Comparison of ENCODE assay signal across 2 cellular contexts in the genomic region with DNA sequence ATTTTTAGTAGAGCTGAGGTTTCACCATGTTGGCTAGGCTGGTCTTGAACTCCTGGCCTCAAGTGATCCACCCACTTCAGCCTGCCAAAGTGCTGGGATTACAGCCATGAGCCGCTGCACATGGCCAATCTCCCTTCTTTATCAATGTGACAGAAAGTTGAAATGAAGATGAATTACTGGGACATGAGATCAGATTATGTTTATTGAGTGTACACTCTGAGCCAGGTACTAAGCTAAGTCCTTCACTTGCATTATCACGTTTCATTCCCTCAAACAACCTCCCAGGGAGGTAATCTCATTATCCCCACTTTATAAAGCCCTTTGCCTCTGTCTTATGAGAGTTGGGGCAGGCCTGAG.
TF ChIP-seq lines count a peak whose summit lies in the region.

No MANE protein-coding gene starts in this region.

TF ChIP-seq in HepG2, 621 proteins besides CTCF, POLR2A, EP300 and RAD21:
- TF ChIP-seq ZNF747 (CRISPR knock-in tag; IDR thresholded peaks at IDR 0.05; ENCODE audit: borderline replicate concordance) (no peak), POGZ (CRISPR knock-in tag; IDR thresholded peaks at IDR 0.05) (no peak), KLF9 (CRISPR knock-in tag; IDR thresholded peaks at IDR 0.05; ENCODE audit: low read depth) (no peak), XBP1 (CRISPR knock-in tag; IDR thresholded peaks at IDR 0.05) (no peak), TCF7L2 (IDR thresholded peaks at IDR 0.05; ENCODE audit: low read depth, low read length) (no peak), KAT8 (CRISPR knock-in tag; IDR thresholded peaks at IDR 0.05) (no peak), MYPOP (CRISPR knock-in tag; IDR thresholded peaks at IDR 0.05) (no peak)

TF ChIP-seq in HEK293T, 16 proteins besides CTCF, POLR2A, EP300 and RAD21:
- no peak for TF ChIP-seq HDGF (IDR thresholded peaks at IDR 0.05; ENCODE audit: borderline replicate concordance)
- TF ChIP-seq SUZ12 (IDR thresholded peaks at IDR 0.05), result no peak
- TF ChIP-seq BHLHE40 (IDR thresholded peaks at IDR 0.05; ENCODE audit: borderline replicate concordance), result no peak
- no peak for TF ChIP-seq CTBP1 (IDR thresholded peaks at IDR 0.05; ENCODE audit: borderline replicate concordance)
- TF ChIP-seq FOXA1 (IDR thresholded peaks at IDR 0.05), result no peak
- no peak for TF ChIP-seq LEF1 (IDR thresholded peaks at IDR 0.05; ENCODE audit: borderline replicate concordance)
- TF ChIP-seq ELF4 (IDR thresholded peaks at IDR 0.05), result no peak
- TF ChIP-seq, protein P1, sequence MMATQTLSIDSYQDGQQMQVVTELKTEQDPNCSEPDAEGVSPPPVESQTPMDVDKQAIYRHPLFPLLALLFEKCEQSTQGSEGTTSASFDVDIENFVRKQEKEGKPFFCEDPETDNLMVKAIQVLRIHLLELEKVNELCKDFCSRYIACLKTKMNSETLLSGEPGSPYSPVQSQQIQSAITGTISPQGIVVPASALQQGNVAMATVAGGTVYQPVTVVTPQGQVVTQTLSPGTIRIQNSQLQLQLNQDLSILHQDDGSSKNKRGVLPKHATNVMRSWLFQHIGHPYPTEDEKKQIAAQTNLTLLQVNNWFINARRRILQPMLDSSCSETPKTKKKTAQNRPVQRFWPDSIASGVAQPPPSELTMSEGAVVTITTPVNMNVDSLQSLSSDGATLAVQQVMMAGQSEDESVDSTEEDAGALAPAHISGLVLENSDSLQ (IDR thresholded peaks at IDR 0.05), result no peak
- no peak for TF ChIP-seq NFRKB (IDR thresholded peaks at IDR 0.05)
- TF ChIP-seq ZNF384 (IDR thresholded peaks at IDR 0.05), result no peak
- no peak for TF ChIP-seq L3MBTL2 (conservative IDR thresholded peaks at IDR 0.05)
- no peak for TF ChIP-seq FOXM1 (IDR thresholded peaks at IDR 0.05; ENCODE audit: borderline replicate concordance)
